Comparison of ENCODE assay signal across 9 cellular contexts in the genomic region with DNA sequence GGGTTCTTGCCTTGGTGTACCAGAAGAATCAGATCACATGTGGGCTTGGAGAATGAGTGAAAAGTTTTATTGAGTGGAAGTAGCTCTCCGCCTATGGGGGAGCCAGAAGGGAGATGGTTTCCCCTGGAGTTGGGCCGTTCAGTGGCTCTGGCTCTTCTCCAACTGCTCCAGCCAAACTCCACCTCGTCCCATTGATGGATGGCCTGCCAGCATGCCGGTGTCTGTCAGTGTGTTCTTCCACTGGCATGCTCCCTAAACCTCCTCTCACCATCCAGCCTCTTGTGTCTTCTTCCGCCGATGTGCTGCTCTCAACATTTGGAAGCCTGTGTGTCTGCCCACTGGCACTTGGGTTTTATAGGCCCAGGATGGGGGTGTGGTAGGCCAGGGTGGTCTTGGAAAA.
"Had no signal": no experiment of that assay in that cellular context is flagged by ENCODE, and none has a peak within 500 bp of the region (broad histone marks: within the 10 kb centered on the region; RNA-seq: fewer than 3 reads in every experiment).

No MANE protein-coding gene starts in this region.

- FAIRE-seq: HepG2 had no signal

- H3K9me3 ChIP-seq: HAP-1 had no signal

- H3K27ac Mint-ChIP-seq: IgD-negative memory B cell had no signal

- H3K36me3 Mint-ChIP-seq: IgD-negative memory B cell had no signal

- H3K4me3 ChIP-seq: GM23248, HAP-1 had no signal

- H3K4me1 ChIP-seq: HAP-1 had no signal

- H3K27ac ChIP-seq: GM23248, HL-60 had no signal

- H3K4me3 Mint-ChIP-seq: IgD-negative memory B cell had no signal

- H3K4me1 Mint-ChIP-seq: IgD-negative memory B cell had no signal

- ATAC-seq: HCT116, HepG2 had no signal

- H3K9ac ChIP-seq: GM23248 had no signal

- DNase-seq: GM23248, GOT3, H7, KG1 had no signal

- H2AFZ ChIP-seq: GM23248 had no signal

- H3K36me3 ChIP-seq: HAP-1 had no signal
